8 cellular contexts compared by ENCODE assay signal in genomic region chr6:158642097-158642601, GRCh38. TPM values are rescaled to one million over a fixed set of nuclear protein-coding genes. Genes with fewer than 3 reads are reported as not detected.
DNase-seq lines count a peak whose midpoint lies in the region; TF ChIP-seq lines count a peak whose summit lies in the region.

No MANE protein-coding gene starts in this region.

- DNase-seq in AG04449 (ENCODE audit: low read depth, low spot score) (no peak), MG63 (peak; percentile 96), choroid plexus epithelial cell (ENCODE audit: low read depth) (peak; percentile 82), mesenteric fat pad (ENCODE audit: low spot score) (peak; percentile 73), GF-D8 (lab: John Stamatoyannopoulos, UW) (no peak), mesendoderm (no peak), NCI-H1436 treated with DMSO at 0.1 percent for 48 hours (lab: John Stamatoyannopoulos, UW) (no peak), NCI-H1048 (lab: John Stamatoyannopoulos, UW) (no peak)

- no peak overlapping the region for H3K23ac ChIP-seq in mesendoderm (ENCODE audit: low read length)

- CTCF ChIA-PET in AG04449 (lab: Yijun Ruan, JAX): interaction anchor here (1.0 to 4.8 kb wide), 4 partner anchors 17 to 428 kb away, joined by 3 to 29 read pairs (median 6); no protein-coding TSS in a partner anchor

- no peak overlapping the region for H2BK5ac ChIP-seq in mesendoderm (ENCODE audit: low read length)

- H3K18ac ChIP-seq in mesendoderm (ENCODE audit: low read length): no peak overlapping the region

- H2BK120ac ChIP-seq in mesendoderm (ENCODE audit: low read depth, low read length): no peak overlapping the region

- no peak overlapping the region for H3K56ac ChIP-seq in mesendoderm (ENCODE audit: low read length)

- no peak overlapping the region for H2AK5ac ChIP-seq in mesendoderm (ENCODE audit: low read length)

- no peaks in the 10 kb centered on the region for H3K4me1 ChIP-seq in mesendoderm (ENCODE audit: control insufficient read depth, low read depth, low read length)

- H3K4ac ChIP-seq in mesendoderm (ENCODE audit: low read depth, low read length): no peak overlapping the region

- no peak overlapping the region for H4K5ac ChIP-seq in mesendoderm (ENCODE audit: low read length)

- POLR2A ChIA-PET in AG04449 (lab: Yijun Ruan, JAX): interaction anchor here (0.6 kb wide), 1 partner anchor 49 kb away, joined by 6 read pairs; no protein-coding TSS in a partner anchor

- H3K36me3 ChIP-seq in MG63 (peaks cover 42% of the 10 kb centered on the region), mesendoderm (ENCODE audit: control insufficient read depth, insufficient read depth, low read length) (no peaks in the 10 kb centered on the region)

- no peak overlapping the region for H4K8ac ChIP-seq in mesendoderm (ENCODE audit: low read depth, low read length)

- no peak overlapping the region for H3K4me2 ChIP-seq in mesendoderm (ENCODE audit: low read length)

- no peak overlapping the region for H3K27ac ChIP-seq in mesendoderm (ENCODE audit: low read depth, low read length)

- H2BK15ac ChIP-seq in mesendoderm (replicated peaks; ENCODE audit: low read depth): no peak overlapping the region

- no peaks in the 10 kb centered on the region for H3K9me3 ChIP-seq in MG63

- peak overlapping the region; percentile 13; the same call in 1 of the 2 replicates for H3K4me3 ChIP-seq in AG04449 (ENCODE audit: low read depth, low read length)
- H3K4me3 ChIP-seq in MG63: peak overlapping the region; percentile 85
- H3K4me3 ChIP-seq in choroid plexus epithelial cell (ENCODE audit: low read depth, low read length): peak overlapping the region; percentile 20
- H3K4me3 ChIP-seq in mesendoderm (ENCODE audit: low read length): no peak overlapping the region

- no CpG with 5 or more reads among the region's 8 CpGs for WGBS in mesendoderm (ENCODE audit: extremely low coverage, insufficient coverage, low lambda C conversion rate)

- H3K79me2 ChIP-seq in mesendoderm (ENCODE audit: control insufficient read depth, insufficient read depth, low read length): peaks cover 12% of the 10 kb centered on the region

- H3K9ac ChIP-seq in mesendoderm (ENCODE audit: low read length): no peak overlapping the region

- H3K27me3 ChIP-seq in MG63 (no peaks in the 10 kb centered on the region), mesendoderm (ENCODE audit: insufficient read depth, low read length, poor library complexity) (no peaks in the 10 kb centered on the region)

- peaks cover 16% of the 10 kb centered on the region for H3K79me1 ChIP-seq in mesendoderm (ENCODE audit: low read length)

- TF ChIP-seq CTCF in AG04449 (IDR thresholded peaks at IDR 0.05; ENCODE audit: insufficient read depth, low read length, missing control alignments) (no peak), choroid plexus epithelial cell (conservative IDR thresholded peaks at IDR 0.05; ENCODE audit: low read depth, low read length) (no peak)

RNA-seq across cellular contexts. Expression of gene DYNLT1, which starts 2.4 kb away (rescaled TPM):
- 133 and 182 TPM in 2 replicates for total RNA-seq in MG63 (2014; rRNA removed; shearing (Covaris generic); ENCODE audit: low replicate concordance)
- total RNA-seq in mesenteric fat pad: 95.1 TPM
- 123 TPM for polyA plus RNA-seq in mesendoderm (2013, experiment 1 of 2)
- polyA plus RNA-seq in mesendoderm (2013, experiment 2 of 2): 121 TPM

RNA-seq across cellular contexts. Expression of gene SYTL3, which starts 7.7 kb away (rescaled TPM):
- 7.7 and 8.9 TPM in 2 replicates for total RNA-seq in MG63 (2014; rRNA removed; shearing (Covaris generic); ENCODE audit: low replicate concordance)
- 4.1 TPM for total RNA-seq in mesenteric fat pad
- polyA plus RNA-seq in mesendoderm (2013, experiment 1 of 2): 0.25 TPM
- 0.17 TPM for polyA plus RNA-seq in mesendoderm (2013, experiment 2 of 2)

Comparison
In these comparisons a context has a peak if more than half of its experiments do, and no peak if none do; other contexts are left out.
1. DNase-seq: peak in MG63 (single experiment), choroid plexus epithelial cell (single experiment) and mesenteric fat pad (single experiment); none in AG04449 (single experiment), GF-D8 (single experiment), mesendoderm (single experiment), NCI-H1436 treated with DMSO at 0.1 percent for 48 hours (single experiment) and NCI-H1048 (single experiment).